1 cellular context compared by ENCODE assay signal in genomic region chrX:38438321-38438720, GRCh38.
TF ChIP-seq lines count a peak whose summit lies in the region.

No MANE protein-coding gene starts in this region.

TF ChIP-seq in WTC11, 78 proteins besides CTCF, POLR2A, EP300 and RAD21 (continued from another document):
- TF ChIP-seq PRDM15 (CRISPR knock-in tag; IDR thresholded peaks at IDR 0.05) (no peak), RELA (CRISPR knock-in tag; IDR thresholded peaks at IDR 0.05; ENCODE audit: borderline replicate concordance) (no peak), NFYB (CRISPR knock-in tag; conservative IDR thresholded peaks at IDR 0.05; ENCODE audit: low read depth) (no peak), ZBTB21 (CRISPR knock-in tag; IDR thresholded peaks at IDR 0.05; ENCODE audit: borderline replicate concordance) (no peak), ZNF232 (CRISPR knock-in tag; IDR thresholded peaks at IDR 0.05) (no peak), RORB (CRISPR knock-in tag; IDR thresholded peaks at IDR 0.05) (no peak), ZNF281 (CRISPR knock-in tag; IDR thresholded peaks at IDR 0.05) (no peak), JUN (CRISPR knock-in tag; IDR thresholded peaks at IDR 0.05) (no peak), TP53 (CRISPR knock-in tag; IDR thresholded peaks at IDR 0.05) (no peak)
- TF ChIP-seq, protein P1, sequence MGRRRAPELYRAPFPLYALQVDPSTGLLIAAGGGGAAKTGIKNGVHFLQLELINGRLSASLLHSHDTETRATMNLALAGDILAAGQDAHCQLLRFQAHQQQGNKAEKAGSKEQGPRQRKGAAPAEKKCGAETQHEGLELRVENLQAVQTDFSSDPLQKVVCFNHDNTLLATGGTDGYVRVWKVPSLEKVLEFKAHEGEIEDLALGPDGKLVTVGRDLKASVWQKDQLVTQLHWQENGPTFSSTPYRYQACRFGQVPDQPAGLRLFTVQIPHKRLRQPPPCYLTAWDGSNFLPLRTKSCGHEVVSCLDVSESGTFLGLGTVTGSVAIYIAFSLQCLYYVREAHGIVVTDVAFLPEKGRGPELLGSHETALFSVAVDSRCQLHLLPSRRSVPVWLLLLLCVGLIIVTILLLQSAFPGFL (CRISPR knock-in tag; IDR thresholded peaks at IDR 0.05; ENCODE audit: borderline replicate concordance), result no peak
- TF ChIP-seq, protein P2, sequence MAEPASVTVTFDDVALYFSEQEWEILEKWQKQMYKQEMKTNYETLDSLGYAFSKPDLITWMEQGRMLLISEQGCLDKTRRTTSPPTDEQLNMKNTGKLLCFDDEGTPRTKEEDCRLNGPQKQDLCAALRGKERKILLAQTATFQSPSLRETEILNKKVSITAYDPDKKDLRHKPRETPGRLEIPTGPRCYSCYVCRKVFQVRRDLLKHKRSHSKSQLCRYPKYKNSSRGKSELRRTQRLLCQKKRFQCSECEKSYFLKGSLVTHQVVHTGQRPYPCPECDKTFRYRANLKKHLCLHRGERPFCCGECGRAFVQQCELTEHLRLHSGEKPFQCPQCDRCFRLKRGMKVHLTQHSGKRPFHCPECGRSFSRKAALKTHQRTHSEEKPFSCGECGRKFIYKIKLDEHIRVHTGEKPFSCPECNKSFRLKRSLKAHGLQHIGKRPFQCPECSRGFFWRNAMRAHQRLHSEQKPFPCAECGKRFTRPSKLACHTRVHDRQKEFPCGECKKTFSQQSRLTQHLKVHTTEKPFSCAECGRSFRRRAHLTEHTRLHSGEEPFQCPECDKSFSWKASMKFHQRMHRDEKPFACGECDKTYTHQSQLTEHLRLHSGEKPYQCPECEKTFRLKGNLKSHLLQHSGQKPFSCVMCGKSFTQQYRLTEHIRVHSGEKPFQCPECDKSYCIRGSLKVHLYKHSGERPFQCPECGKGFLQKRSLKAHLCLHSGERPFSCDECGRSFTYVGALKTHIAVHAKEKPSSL (CRISPR knock-in tag; conservative IDR thresholded peaks at IDR 0.05), result no peak
- TF ChIP-seq, protein P3, sequence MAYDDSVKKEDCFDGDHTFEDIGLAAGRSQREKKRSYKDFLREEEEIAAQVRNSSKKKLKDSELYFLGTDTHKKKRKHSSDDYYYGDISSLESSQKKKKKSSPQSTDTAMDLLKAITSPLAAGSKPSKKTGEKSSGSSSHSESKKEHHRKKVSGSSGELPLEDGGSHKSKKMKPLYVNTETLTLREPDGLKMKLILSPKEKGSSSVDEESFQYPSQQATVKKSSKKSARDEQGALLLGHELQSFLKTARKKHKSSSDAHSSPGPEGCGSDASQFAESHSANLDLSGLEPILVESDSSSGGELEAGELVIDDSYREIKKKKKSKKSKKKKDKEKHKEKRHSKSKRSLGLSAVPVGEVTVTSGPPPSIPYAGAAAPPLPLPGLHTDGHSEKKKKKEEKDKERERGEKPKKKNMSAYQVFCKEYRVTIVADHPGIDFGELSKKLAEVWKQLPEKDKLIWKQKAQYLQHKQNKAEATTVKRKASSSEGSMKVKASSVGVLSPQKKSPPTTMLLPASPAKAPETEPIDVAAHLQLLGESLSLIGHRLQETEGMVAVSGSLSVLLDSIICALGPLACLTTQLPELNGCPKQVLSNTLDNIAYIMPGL (CRISPR knock-in tag; IDR thresholded peaks at IDR 0.05), result no peak
- TF ChIP-seq, protein P4, sequence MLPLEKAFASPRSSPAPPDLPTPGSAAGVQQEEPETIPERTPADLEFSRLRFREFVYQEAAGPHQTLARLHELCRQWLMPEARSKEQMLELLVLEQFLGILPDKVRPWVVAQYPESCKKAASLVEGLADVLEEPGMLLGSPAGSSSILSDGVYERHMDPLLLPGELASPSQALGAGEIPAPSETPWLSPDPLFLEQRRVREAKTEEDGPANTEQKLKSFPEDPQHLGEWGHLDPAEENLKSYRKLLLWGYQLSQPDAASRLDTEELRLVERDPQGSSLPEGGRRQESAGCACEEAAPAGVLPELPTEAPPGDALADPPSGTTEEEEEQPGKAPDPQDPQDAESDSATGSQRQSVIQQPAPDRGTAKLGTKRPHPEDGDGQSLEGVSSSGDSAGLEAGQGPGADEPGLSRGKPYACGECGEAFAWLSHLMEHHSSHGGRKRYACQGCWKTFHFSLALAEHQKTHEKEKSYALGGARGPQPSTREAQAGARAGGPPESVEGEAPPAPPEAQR (CRISPR knock-in tag; IDR thresholded peaks at IDR 0.05), result no peak
